Comparison of ENCODE assay signal across 8 cellular contexts in the genomic region with DNA sequence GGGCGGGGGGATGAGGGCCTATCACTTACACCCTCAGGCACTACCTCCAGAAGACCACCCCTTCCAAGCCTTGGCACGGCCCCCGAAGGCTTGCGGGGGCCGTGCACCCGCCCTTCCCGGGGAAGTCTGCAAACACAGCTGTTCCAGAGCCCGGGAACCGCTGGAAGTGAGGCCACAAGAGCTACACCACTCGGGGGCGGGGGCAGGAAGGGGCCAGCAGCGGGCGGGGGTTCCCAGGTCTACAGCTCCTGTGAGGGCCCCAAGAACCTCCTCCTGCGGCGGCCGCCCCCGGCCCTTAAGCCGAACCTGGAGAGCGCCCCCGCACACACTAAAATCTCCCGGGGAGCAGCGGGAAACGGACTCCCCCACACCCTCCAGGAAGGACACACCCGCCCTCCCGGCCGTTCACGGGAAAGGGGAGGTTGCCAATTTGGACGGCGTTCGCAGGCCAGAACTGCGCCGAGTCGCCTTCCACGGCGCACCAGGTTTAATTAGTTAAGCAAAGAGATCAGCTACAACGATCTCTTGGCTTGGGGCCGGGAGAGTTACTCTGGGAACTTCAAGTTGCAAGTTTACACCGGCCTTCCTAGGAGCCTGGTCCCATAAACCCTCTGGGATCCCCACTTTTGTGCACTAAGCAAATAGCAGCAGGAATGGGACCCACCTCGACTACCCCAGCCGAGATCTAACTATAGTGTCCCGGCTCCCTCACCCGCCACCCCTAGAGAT. TPM values are rescaled to one million over a fixed set of nuclear protein-coding genes. Genes with fewer than 3 reads are reported as not detected.
DNase-seq lines count a peak whose midpoint lies in the region; ATAC-seq, FAIRE-seq and TF ChIP-seq lines count a peak whose summit lies in the region.

No MANE protein-coding gene starts in this region.

- H3K4me3 Mint-ChIP-seq in activated T-cell treated with anti-CD3 and anti-CD28 coated beads, Interleukin-2, amount 50 U/mL, for 72 hours = peak overlapping the region; percentile 85 to 97
- peak overlapping the region; percentile 88 for H3K4me3 Mint-ChIP-seq in glutamatergic neuron (ENCODE audit: unreplicated experiment)

- H3F3A ChIP-seq in DOHH2 (ENCODE audit: control insufficient read depth, insufficient read depth) = 0 out of 2 replicates have a peak, but pooled peaks cover 3% of the 10 kb centered on the region

- no peaks in the 10 kb centered on the region for H3K9me2 ChIP-seq in DOHH2 (replicated peaks; ENCODE audit: control insufficient read depth, low read length)

- TF ChIP-seq CTCF in DOHH2 (IDR thresholded peaks at IDR 0.05; ENCODE audit: low read depth, low read length, poor library complexity, severe bottlenecking) (no peak), glutamatergic neuron (IDR thresholded peaks at IDR 0.05; ENCODE audit: partially characterized antibody, unreplicated experiment) (no peak), pancreas (IDR thresholded peaks at IDR 0.05) (no peak)

- WGBS in pancreas, 2 donors = 1% methylated on average over 37 to 42 of the region's 42 CpGs

- peak overlapping the region; percentile 74 for H3K4me3 ChIP-seq in DOHH2 (ENCODE audit: low read length)
- peak overlapping the region; percentile 59 to 99 (median 88) for H3K4me3 ChIP-seq in pancreas

- DNase-seq in KBM-7 (peak; percentile 53), glutamatergic neuron (peak; percentile 37), pancreas (peak; percentile 76 to 91 (median 78)), NCI-H345 treated with DMSO at 0.1 percent for 48 hours (lab: John Stamatoyannopoulos, UW; ENCODE audit: unreplicated experiment) (no peak)
- DNase-seq in activated T-cell treated with anti-CD3 and anti-CD28 coated beads, Interleukin-2, amount 50 U/mL, for 72 hours = peak; percentile 12 to 31

- peaks cover 65% of the 10 kb centered on the region for H3K27me3 Mint-ChIP-seq in activated T-cell treated with anti-CD3 and anti-CD28 coated beads, Interleukin-2, amount 50 U/mL, for 72 hours (ENCODE audit: low read depth)
- peaks cover 2% of the 10 kb centered on the region for H3K27me3 Mint-ChIP-seq in glutamatergic neuron (ENCODE audit: unreplicated experiment)

- no peaks in the 10 kb centered on the region for H3K36me3 Mint-ChIP-seq in activated T-cell treated with anti-CD3 and anti-CD28 coated beads, Interleukin-2, amount 50 U/mL, for 72 hours (ENCODE audit: insufficient read depth in 2 of 2)
- no peaks in the 10 kb centered on the region for H3K36me3 Mint-ChIP-seq in glutamatergic neuron (ENCODE audit: unreplicated experiment)

- H3K9me3 Mint-ChIP-seq in activated T-cell treated with anti-CD3 and anti-CD28 coated beads, Interleukin-2, amount 50 U/mL, for 72 hours = no peaks in the 10 kb centered on the region
- H3K9me3 Mint-ChIP-seq in glutamatergic neuron (ENCODE audit: unreplicated experiment) = peaks cover 2% of the 10 kb centered on the region

- no peaks in the 10 kb centered on the region; the same call in 1 of the 2 replicates for H4K20me1 ChIP-seq in DOHH2 (ENCODE audit: control insufficient read depth, insufficient read depth, low read depth, low read length)

- H3K4me1 ChIP-seq in DOHH2 (ENCODE audit: control insufficient read depth, low read length) (peaks cover 42% of the 10 kb centered on the region), pancreas (peaks cover 21 to 32% (median 22%) of the 10 kb centered on the region in 3 donors)

- H3K4me2 ChIP-seq in DOHH2 (ENCODE audit: low read length) = peak overlapping the region; percentile 67

- in situ Hi-C loops in KBM-7 (cut with MboI; ENCODE audit: low pct_unique_long_range_greater_than_20kb, low sequenced_read_pairs) = loop anchor here (25.0 kb wide), 1 partner anchor 210 kb away; no protein-coding TSS in a partner anchor

- H3K27ac ChIP-seq in DOHH2 (ENCODE audit: low read depth, low read length) (no peak overlapping the region), pancreas (peak overlapping the region; percentile 99 to 100 (median 100))

- ATAC-seq in activated T-cell treated with anti-CD3 and anti-CD28 coated beads, Interleukin-2, amount 50 U/mL, for 72 hours (replicated peaks in 1 of 2) = no peak
- peak; percentile 23 to 45 (median 40) for ATAC-seq in pancreas
- no peak for ATAC-seq in GM18498 (IDR thresholded peaks at IDR 0.05; ENCODE audit: unreplicated experiment)
- no peak for ATAC-seq in HG02763 (IDR thresholded peaks at IDR 0.05; ENCODE audit: unreplicated experiment)

- H3K36me3 ChIP-seq in DOHH2 (ENCODE audit: control insufficient read depth, low read length) = no peaks in the 10 kb centered on the region
- no peaks in the 10 kb centered on the region for H3K36me3 ChIP-seq in pancreas

- H3K27ac Mint-ChIP-seq in activated T-cell treated with anti-CD3 and anti-CD28 coated beads, Interleukin-2, amount 50 U/mL, for 72 hours = no peak overlapping the region
- H3K27ac Mint-ChIP-seq in glutamatergic neuron (ENCODE audit: unreplicated experiment) = no peak overlapping the region

- peaks cover 60% of the 10 kb centered on the region for H3K27me3 ChIP-seq in DOHH2 (ENCODE audit: control insufficient read depth, low read length)
- H3K27me3 ChIP-seq in pancreas = no peaks in the 10 kb centered on the region

- H3K4me1 Mint-ChIP-seq in activated T-cell treated with anti-CD3 and anti-CD28 coated beads, Interleukin-2, amount 50 U/mL, for 72 hours (ENCODE audit: low read depth) = peaks cover 30% of the 10 kb centered on the region
- peaks cover 12% of the 10 kb centered on the region for H3K4me1 Mint-ChIP-seq in glutamatergic neuron (ENCODE audit: low read depth, unreplicated experiment)

- no peaks in the 10 kb centered on the region for H3K79me2 ChIP-seq in DOHH2 (ENCODE audit: control insufficient read depth, low read length)

- intact Hi-C loops in pancreas (cut with DNase I) = loop anchor here in 1 of 3 donors (10.0 kb wide), 2 partner anchors 543 to 603 kb away; no protein-coding TSS in a partner anchor

- H3K9me3 ChIP-seq in DOHH2 (ENCODE audit: control insufficient read depth, insufficient read depth, low read length) (no peaks in the 10 kb centered on the region), pancreas (no peaks in the 10 kb centered on the region)

- FAIRE-seq in pancreas (lab: Jason Lieb, UNC) = no peak

RNA-seq across cellular contexts. Expression of gene JAG1, which starts 1.8 kb away (rescaled TPM):
- total RNA-seq in activated T-cell treated with anti-CD3 and anti-CD28 coated beads, Interleukin-2, amount 50 U/mL, for 72 hours = 1 to 10 TPM; 1.0 to 1.2 TPM
- total RNA-seq in glutamatergic neuron (ENCODE audit: unreplicated experiment) (11.4 TPM), pancreas (10 to 100 TPM; 22.6 to 60.1 (median 27.4) TPM)
- polyA plus RNA-seq in pancreas = 10 to 100 TPM; 13.9 to 14.6 TPM

Comparison
In these comparisons a context has a peak if more than half of its experiments do, and no peak if none do; other contexts are left out.
1. ATAC-seq: peak in pancreas (4 of 4); none in activated T-cell treated with anti-CD3 and anti-CD28 coated beads, Interleukin-2, amount 50 U/mL, for 72 hours (0 of 2), GM18498 (single experiment) and HG02763 (single experiment).